Comparison of ENCODE assay signal across 26 cellular contexts in the genomic region with DNA sequence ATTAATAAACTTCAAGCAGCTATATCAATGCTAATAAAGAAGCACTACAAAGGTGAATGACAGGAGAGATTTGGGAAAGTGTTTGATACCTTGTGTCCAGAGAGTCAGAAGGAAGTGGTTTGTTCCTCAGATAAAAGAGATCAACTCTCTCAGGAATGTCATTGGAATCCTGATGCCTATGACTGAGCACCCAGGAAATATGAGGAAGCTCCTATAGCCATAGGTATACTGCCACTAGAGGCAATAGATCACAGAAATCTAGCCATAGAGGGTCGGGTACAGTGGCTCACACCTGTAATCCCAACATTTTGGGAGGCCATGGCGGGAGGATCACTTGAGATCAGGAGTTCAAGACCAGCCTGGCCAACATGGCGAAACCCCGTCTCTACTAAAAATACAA.
"Had no signal": no experiment of that assay in that cellular context is flagged by ENCODE, and none has a peak within 500 bp of the region (broad histone marks: within the 10 kb centered on the region; RNA-seq: fewer than 3 reads in every experiment).

No MANE protein-coding gene starts in this region.

- H3K36me3 Mint-ChIP-seq: naive thymus-derived CD4-positive, alpha-beta T cell had no signal

- H3K27ac ChIP-seq: colonic mucosa, gastrocnemius medialis, heart left ventricle, parathyroid adenoma, psoas muscle, right atrium auricular region, tibial nerve had no signal

- FAIRE-seq: keratinocyte had no signal

- H3K9me3 Mint-ChIP-seq: activated CD4-positive, alpha-beta memory T cell treated with anti-CD3 and anti-CD28 coated beads, Interleukin-2, amount 10 ng/mL, durations not matched to agents 7 days and 5 days; activated CD4-positive, alpha-beta T cell treated with anti-CD3 and anti-CD28 coated beads, Interleukin-2, amount 10 ng/mL, durations not matched to agents 7 days and 5 days; activated T-cell treated with anti-CD3 and anti-CD28 coated beads, Interleukin-2, amount 50 U/mL, for 24 hours; naive thymus-derived CD4-positive, alpha-beta T cell had no signal

- H2AFZ ChIP-seq: parathyroid adenoma had no signal

- H3K9ac ChIP-seq: parathyroid adenoma had no signal

- H3K27me3 Mint-ChIP-seq: activated CD4-positive, alpha-beta memory T cell treated with anti-CD3 and anti-CD28 coated beads, Interleukin-2, amount 10 ng/mL, durations not matched to agents 7 days and 5 days; activated CD4-positive, alpha-beta T cell treated with anti-CD3 and anti-CD28 coated beads, Interleukin-2, amount 10 ng/mL, durations not matched to agents 7 days and 5 days; activated T-cell treated with anti-CD3 and anti-CD28 coated beads, Interleukin-2, amount 50 U/mL, for 24 hours had no signal

- H3K36me3 ChIP-seq: colonic mucosa, gastrocnemius medialis, heart left ventricle, right atrium auricular region, tibial nerve had no signal

- H3K27me3 ChIP-seq: colonic mucosa, gastrocnemius medialis, heart left ventricle, right atrium auricular region, tibial nerve had no signal

- H3K4me3 ChIP-seq: colonic mucosa, gastrocnemius medialis, heart left ventricle, psoas muscle, right atrium auricular region, tibial nerve had no signal

- H3K4me3 Mint-ChIP-seq: activated CD4-positive, alpha-beta memory T cell treated with anti-CD3 and anti-CD28 coated beads, Interleukin-2, amount 10 ng/mL, durations not matched to agents 7 days and 5 days; activated CD4-positive, alpha-beta T cell treated with anti-CD3 and anti-CD28 coated beads, Interleukin-2, amount 10 ng/mL, durations not matched to agents 7 days and 5 days; activated T-cell treated with anti-CD3 and anti-CD28 coated beads, Interleukin-2, amount 50 U/mL, for 24 hours; naive thymus-derived CD4-positive, alpha-beta T cell had no signal

- H3K4me1 ChIP-seq: colonic mucosa, parathyroid adenoma, psoas muscle, right atrium auricular region, tibial nerve had no signal

- H3K9me3 ChIP-seq: colonic mucosa, gastrocnemius medialis, psoas muscle, right atrium auricular region, tibial nerve had no signal

- H3K27ac Mint-ChIP-seq: activated CD4-positive, alpha-beta memory T cell treated with anti-CD3 and anti-CD28 coated beads, Interleukin-2, amount 10 ng/mL, durations not matched to agents 7 days and 5 days; activated CD4-positive, alpha-beta T cell treated with anti-CD3 and anti-CD28 coated beads, Interleukin-2, amount 10 ng/mL, durations not matched to agents 7 days and 5 days; activated T-cell treated with anti-CD3 and anti-CD28 coated beads, Interleukin-2, amount 50 U/mL, for 24 hours; naive thymus-derived CD4-positive, alpha-beta T cell had no signal

- H3K79me2 ChIP-seq: parathyroid adenoma had no signal

- DNase-seq: activated CD4-positive, alpha-beta memory T cell treated with anti-CD3 and anti-CD28 coated beads, Interleukin-2, amount 10 ng/mL, durations not matched to agents 7 days and 5 days; activated CD4-positive, alpha-beta T cell treated with anti-CD3 and anti-CD28 coated beads for 1 hour; activated CD4-positive, alpha-beta T cell treated with anti-CD3 and anti-CD28 coated beads, Interleukin-2, amount 10 ng/mL, durations not matched to agents 7 days and 5 days; activated CD8-positive, alpha-beta memory T cell treated with anti-CD3 and anti-CD28 coated beads, Interleukin-2, amount 50 U/mL, for 48 hours; activated gamma-delta T cell; activated naive CD4-positive, alpha-beta T cell treated with anti-CD3 and anti-CD28 coated beads, Interleukin-2, amount 50 U/mL, for 16 hours; activated T-cell treated with anti-CD3 and anti-CD28 coated beads, Interleukin-2, amount 50 U/mL, for 24 hours; amniotic stem cell; colonic mucosa; effector CD8-positive, alpha-beta T cell; erythroblast; gastrocnemius medialis; heart left ventricle; hypothalamus; left colon; mammary epithelial cell; midbrain; naive thymus-derived CD4-positive, alpha-beta T cell; nucleus accumbens; psoas muscle; stimulated activated naive CD4-positive, alpha-beta T cell; T-helper 2 cell had no signal

- H3K4me1 Mint-ChIP-seq: activated CD4-positive, alpha-beta memory T cell treated with anti-CD3 and anti-CD28 coated beads, Interleukin-2, amount 10 ng/mL, durations not matched to agents 7 days and 5 days; activated CD4-positive, alpha-beta T cell treated with anti-CD3 and anti-CD28 coated beads, Interleukin-2, amount 10 ng/mL, durations not matched to agents 7 days and 5 days; naive thymus-derived CD4-positive, alpha-beta T cell had no signal
